In the genomic region with DNA sequence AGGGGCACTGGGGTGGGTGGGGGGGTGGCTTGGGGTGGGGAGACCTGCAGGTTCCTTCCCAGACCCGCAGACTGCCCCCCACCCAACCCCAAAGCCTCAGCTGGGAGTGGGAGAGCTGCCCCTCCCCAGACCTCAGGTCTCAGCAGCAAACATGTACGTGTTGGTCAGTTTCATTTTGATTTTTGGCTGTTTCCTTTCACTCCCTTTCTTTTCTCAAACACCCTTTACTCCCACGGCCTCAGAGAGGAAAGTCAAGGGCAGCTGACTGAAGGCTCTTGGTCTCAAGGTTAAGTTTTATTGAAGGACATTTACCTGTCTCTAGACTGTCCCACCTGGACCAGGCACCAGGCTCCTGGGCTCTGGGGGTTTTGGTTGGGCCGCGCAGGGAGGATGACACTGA, we compare ENCODE assay signal across 19 cellular contexts. TPM values are rescaled to one million over a fixed set of nuclear protein-coding genes. Genes with fewer than 3 reads are reported as not detected.
DNase-seq lines count a peak whose midpoint lies in the region; ATAC-seq, FAIRE-seq and TF ChIP-seq lines count a peak whose summit lies in the region.
"Had no signal": no experiment of that assay in that cellular context is flagged by ENCODE, and none has a peak within 500 bp of the region (broad histone marks: within the 10 kb centered on the region; RNA-seq: fewer than 3 reads in every experiment).

No MANE protein-coding gene starts in this region.

- H3K4me3 Mint-ChIP-seq in WTC11 (peak overlapping the region; percentile 53), mesothelial cell of epicardium (peak overlapping the region; percentile 40)
- no peak overlapping the region for H3K4me3 Mint-ChIP-seq in activated CD8-positive, alpha-beta T cell treated with anti-CD3 and anti-CD28 coated beads for 36 hours
- H3K4me3 Mint-ChIP-seq: activated CD4-positive, alpha-beta memory T cell treated with anti-CD3 and anti-CD28 coated beads for 36 hours had no signal

- no peaks in the 10 kb centered on the region for H3K36me3 Mint-ChIP-seq in WTC11
- no peaks in the 10 kb centered on the region for H3K36me3 Mint-ChIP-seq in mesothelial cell of epicardium
- H3K36me3 Mint-ChIP-seq in activated CD8-positive, alpha-beta T cell treated with anti-CD3 and anti-CD28 coated beads for 36 hours (ENCODE audit: low read depth), result no peaks in the 10 kb centered on the region
- H3K36me3 Mint-ChIP-seq: activated CD4-positive, alpha-beta memory T cell treated with anti-CD3 and anti-CD28 coated beads for 36 hours had no signal

- no peak for ATAC-seq in WTC11
- no peak for ATAC-seq in activated CD8-positive, alpha-beta T cell treated with anti-CD3 and anti-CD28 coated beads for 36 hours
- ATAC-seq: left lung, mucosa of descending colon, Right ventricle myocardium inferior had no signal

- no peak for TF ChIP-seq CTCF in AG04449 (IDR thresholded peaks at IDR 0.05; ENCODE audit: insufficient read depth, low read length, missing control alignments)
- no peak for TF ChIP-seq CTCF in WTC11 (IDR thresholded peaks at IDR 0.05)
- TF ChIP-seq CTCF in mesothelial cell of epicardium (IDR thresholded peaks at IDR 0.05; ENCODE audit: unreplicated experiment), result no peak
- TF ChIP-seq CTCF in activated CD8-positive, alpha-beta T cell treated with anti-CD3 and anti-CD28 coated beads for 36 hours (IDR thresholded peaks at IDR 0.05), result no peak

- H3K9me3 Mint-ChIP-seq in WTC11 (no peaks in the 10 kb centered on the region), mesothelial cell of epicardium (no peaks in the 10 kb centered on the region)
- no peaks in the 10 kb centered on the region for H3K9me3 Mint-ChIP-seq in activated CD8-positive, alpha-beta T cell treated with anti-CD3 and anti-CD28 coated beads for 36 hours
- H3K9me3 Mint-ChIP-seq: activated CD4-positive, alpha-beta memory T cell treated with anti-CD3 and anti-CD28 coated beads for 36 hours had no signal

- FAIRE-seq in GM12891 (lab: Jason Lieb, UNC), result peak; percentile 76
- FAIRE-seq: D721Med, G401.6 had no signal

- POLR2A ChIA-PET in AG04449 (lab: Yijun Ruan, JAX), result no interaction called here
- POLR2A ChIA-PET in WTC11 (lab: Charles Lee), result interaction anchor here (0.6 kb wide), 1 partner anchor 8 kb away, joined by 4 read pairs; no protein-coding TSS in a partner anchor
- POLR2A ChIA-PET in activated CD8-positive, alpha-beta T cell treated with anti-CD3 and anti-CD28 coated beads for 36 hours (lab: Charles Lee), result interaction anchor here (0.7 kb wide), 1 partner anchor 10 kb away, joined by 4 read pairs; no protein-coding TSS in a partner anchor

- H3K4me1 Mint-ChIP-seq in WTC11 (peaks cover 33% of the 10 kb centered on the region), mesothelial cell of epicardium (peaks cover 25% of the 10 kb centered on the region)
- peaks cover 16% of the 10 kb centered on the region for H3K4me1 Mint-ChIP-seq in activated CD8-positive, alpha-beta T cell treated with anti-CD3 and anti-CD28 coated beads for 36 hours (ENCODE audit: low read depth)

- intact Hi-C loops in activated CD8-positive, alpha-beta T cell treated with anti-CD3 and anti-CD28 coated beads for 36 hours (cut with micrococcal nuclease), result loop anchor here (5.0 kb wide), 1 partner anchor 91 kb away; no protein-coding TSS in a partner anchor

- H3K4me3 ChIP-seq in AG04449 (ENCODE audit: low read depth, low read length), result peak overlapping the region; percentile 1; the same call in 1 of the 2 replicates
- H3K4me3 ChIP-seq: adrenal gland, left lung, mucosa of descending colon, sigmoid colon had no signal

- CTCF ChIA-PET in AG04449 (lab: Yijun Ruan, JAX) (interaction anchor here (1.0 kb wide), 3 partner anchors 10 to 46 kb away, joined by 3 to 4 read pairs (median 3); no protein-coding TSS in a partner anchor), WTC11 (lab: Charles Lee) (interaction anchor here (1.0 to 3.0 kb wide), 5 partner anchors 9 to 90 kb away, joined by 3 to 17 read pairs (median 3); no protein-coding TSS in a partner anchor)
- CTCF ChIA-PET in activated CD8-positive, alpha-beta T cell treated with anti-CD3 and anti-CD28 coated beads for 36 hours (lab: Charles Lee), result interaction anchor here (1.6 to 2.2 kb wide), 2 partner anchors 11 to 46 kb away, joined by 3 to 8 read pairs; no protein-coding TSS in a partner anchor

- TF ChIP-seq POLR2A in GM12891 (IDR thresholded peaks at IDR 0.05; ENCODE audit: low read depth, low read length), result no peak

- H3K27me3 Mint-ChIP-seq in WTC11 (ENCODE audit: low read depth) (peaks cover 4% of the 10 kb centered on the region; the same call in 1 of the 2 replicates), mesothelial cell of epicardium (ENCODE audit: low read depth) (peaks cover 56% of the 10 kb centered on the region)
- peaks cover 23% of the 10 kb centered on the region for H3K27me3 Mint-ChIP-seq in activated CD8-positive, alpha-beta T cell treated with anti-CD3 and anti-CD28 coated beads for 36 hours

- H3K27ac Mint-ChIP-seq in WTC11 (peak overlapping the region; percentile 68; the same call in 1 of the 2 replicates), mesothelial cell of epicardium (no peak overlapping the region)
- no peak overlapping the region for H3K27ac Mint-ChIP-seq in activated CD8-positive, alpha-beta T cell treated with anti-CD3 and anti-CD28 coated beads for 36 hours
- H3K27ac Mint-ChIP-seq: activated CD4-positive, alpha-beta memory T cell treated with anti-CD3 and anti-CD28 coated beads for 36 hours had no signal

- DNase-seq in AG04449 (ENCODE audit: low read depth, low spot score), result no peak
- DNase-seq in GM12891 (ENCODE audit: insufficient read length, low spot score), result no peak
- DNase-seq in WTC11 (ENCODE audit: low spot score), result no peak
- no peak for DNase-seq in mesothelial cell of epicardium (ENCODE audit: low spot score in 2 of 2, unreplicated experiment in 2 of 2)
- DNase-seq in NCI-H1417 (lab: John Stamatoyannopoulos, UW), result no peak
- DNase-seq in ecto neural progenitor cell (ENCODE audit: low spot score), result no peak
- no peak for DNase-seq in T-helper 9 cell
- no peak for DNase-seq in activated CD8-positive, alpha-beta T cell treated with anti-CD3 and anti-CD28 coated beads for 36 hours
- DNase-seq: activated CD4-positive, alpha-beta memory T cell treated with anti-CD3 and anti-CD28 coated beads for 36 hours; adrenal gland; left lung; mucosa of descending colon; NCI-H2081 treated with DMSO at 0.1 percent for 48 hours; NCI-H510A treated with DMSO at 0.1 percent for 48 hours; sigmoid colon; stimulated activated CD4-positive, alpha-beta T cell treated with anti-CD3 and anti-CD28 coated beads, Interleukin-2, amount 100 ng/mL, for 24 hours had no signal

TF ChIP-seq in GM12891, 5 proteins besides CTCF, POLR2A, EP300 and RAD21:
- TF ChIP-seq POLR2AphosphoS5 (IDR thresholded peaks at IDR 0.05; ENCODE audit: low read depth, low read length) (no peak), PAX5 (IDR thresholded peaks at IDR 0.05; ENCODE audit: insufficient read depth, low read length, severe bottlenecking) (no peak), TAF1 (IDR thresholded peaks at IDR 0.05; ENCODE audit: low read depth, low read length) (no peak), SPI1 (IDR thresholded peaks at IDR 0.05; ENCODE audit: low read depth, low read length) (no peak), POU2F2 (IDR thresholded peaks at IDR 0.05; ENCODE audit: low read depth, low read length) (no peak)

TF ChIP-seq in WTC11, 78 proteins besides CTCF, POLR2A, EP300 and RAD21 (continues in another document):
- TF ChIP-seq CREB1 (CRISPR knock-in tag; IDR thresholded peaks at IDR 0.05), result no peak
- TF ChIP-seq, protein P1, sequence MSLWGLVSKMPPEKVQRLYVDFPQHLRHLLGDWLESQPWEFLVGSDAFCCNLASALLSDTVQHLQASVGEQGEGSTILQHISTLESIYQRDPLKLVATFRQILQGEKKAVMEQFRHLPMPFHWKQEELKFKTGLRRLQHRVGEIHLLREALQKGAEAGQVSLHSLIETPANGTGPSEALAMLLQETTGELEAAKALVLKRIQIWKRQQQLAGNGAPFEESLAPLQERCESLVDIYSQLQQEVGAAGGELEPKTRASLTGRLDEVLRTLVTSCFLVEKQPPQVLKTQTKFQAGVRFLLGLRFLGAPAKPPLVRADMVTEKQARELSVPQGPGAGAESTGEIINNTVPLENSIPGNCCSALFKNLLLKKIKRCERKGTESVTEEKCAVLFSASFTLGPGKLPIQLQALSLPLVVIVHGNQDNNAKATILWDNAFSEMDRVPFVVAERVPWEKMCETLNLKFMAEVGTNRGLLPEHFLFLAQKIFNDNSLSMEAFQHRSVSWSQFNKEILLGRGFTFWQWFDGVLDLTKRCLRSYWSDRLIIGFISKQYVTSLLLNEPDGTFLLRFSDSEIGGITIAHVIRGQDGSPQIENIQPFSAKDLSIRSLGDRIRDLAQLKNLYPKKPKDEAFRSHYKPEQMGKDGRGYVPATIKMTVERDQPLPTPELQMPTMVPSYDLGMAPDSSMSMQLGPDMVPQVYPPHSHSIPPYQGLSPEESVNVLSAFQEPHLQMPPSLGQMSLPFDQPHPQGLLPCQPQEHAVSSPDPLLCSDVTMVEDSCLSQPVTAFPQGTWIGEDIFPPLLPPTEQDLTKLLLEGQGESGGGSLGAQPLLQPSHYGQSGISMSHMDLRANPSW (CRISPR knock-in tag; conservative IDR thresholded peaks at IDR 0.05; ENCODE audit: low read depth), result no peak
- no peak for TF ChIP-seq ZNF396 (CRISPR knock-in tag; IDR thresholded peaks at IDR 0.05; ENCODE audit: borderline replicate concordance)
- TF ChIP-seq, protein P2, sequence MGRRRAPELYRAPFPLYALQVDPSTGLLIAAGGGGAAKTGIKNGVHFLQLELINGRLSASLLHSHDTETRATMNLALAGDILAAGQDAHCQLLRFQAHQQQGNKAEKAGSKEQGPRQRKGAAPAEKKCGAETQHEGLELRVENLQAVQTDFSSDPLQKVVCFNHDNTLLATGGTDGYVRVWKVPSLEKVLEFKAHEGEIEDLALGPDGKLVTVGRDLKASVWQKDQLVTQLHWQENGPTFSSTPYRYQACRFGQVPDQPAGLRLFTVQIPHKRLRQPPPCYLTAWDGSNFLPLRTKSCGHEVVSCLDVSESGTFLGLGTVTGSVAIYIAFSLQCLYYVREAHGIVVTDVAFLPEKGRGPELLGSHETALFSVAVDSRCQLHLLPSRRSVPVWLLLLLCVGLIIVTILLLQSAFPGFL (CRISPR knock-in tag; IDR thresholded peaks at IDR 0.05; ENCODE audit: borderline replicate concordance), result no peak
- no peak for TF ChIP-seq ZNF423 (CRISPR knock-in tag; IDR thresholded peaks at IDR 0.05)
- TF ChIP-seq, protein P3, sequence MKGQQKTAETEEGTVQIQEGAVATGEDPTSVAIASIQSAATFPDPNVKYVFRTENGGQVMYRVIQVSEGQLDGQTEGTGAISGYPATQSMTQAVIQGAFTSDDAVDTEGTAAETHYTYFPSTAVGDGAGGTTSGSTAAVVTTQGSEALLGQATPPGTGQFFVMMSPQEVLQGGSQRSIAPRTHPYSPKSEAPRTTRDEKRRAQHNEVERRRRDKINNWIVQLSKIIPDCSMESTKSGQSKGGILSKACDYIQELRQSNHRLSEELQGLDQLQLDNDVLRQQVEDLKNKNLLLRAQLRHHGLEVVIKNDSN (CRISPR knock-in tag; IDR thresholded peaks at IDR 0.05), result no peak

RNA-seq across cellular contexts. Expression of a gene that starts 34.1 kb away (rescaled TPM):
- polyA plus RNA-seq in GM12891 (2012; ENCODE audit: low read depth, missing spikeins), result 320 TPM
- 202 to 299 TPM (median 285 TPM) in 3 replicates for total RNA-seq in WTC11 (2021)
- 235 to 241 TPM (median 239 TPM) in 3 replicates for total RNA-seq in mesothelial cell of epicardium
- total RNA-seq in activated CD8-positive, alpha-beta T cell treated with anti-CD3 and anti-CD28 coated beads for 36 hours, result 100 to 1,000 TPM; 104 to 109 TPM
